Comparison of ENCODE assay signal across 11 cellular contexts in the genomic region with DNA sequence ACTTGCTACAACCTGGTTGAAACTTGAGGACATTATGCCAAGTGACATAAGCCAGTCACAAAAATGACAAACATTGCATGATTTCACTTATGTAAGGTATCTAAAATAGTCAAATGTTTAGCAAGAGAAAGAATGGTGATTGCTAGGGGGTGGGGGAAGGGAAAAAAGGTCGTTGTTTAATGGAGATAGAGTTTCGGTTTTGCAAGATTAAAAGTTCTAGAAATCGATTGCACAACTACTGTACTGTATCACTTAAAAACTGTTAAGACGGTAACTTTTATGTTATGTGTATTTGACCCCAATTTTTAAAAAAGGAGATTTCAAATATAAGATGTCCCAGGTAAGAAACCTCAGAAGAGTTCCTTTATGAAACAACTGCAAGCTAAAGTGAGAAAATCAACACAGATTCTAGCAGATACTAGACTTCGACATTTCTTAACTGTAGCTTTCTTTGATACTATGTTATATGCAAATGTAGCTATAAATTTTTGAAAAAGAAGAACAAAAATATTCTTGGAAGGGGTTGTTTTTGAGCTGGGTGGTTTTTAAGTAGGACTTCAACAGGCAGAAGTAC. TPM values are rescaled to one million over a fixed set of nuclear protein-coding genes. Genes with fewer than 3 reads are reported as not detected.
DNase-seq lines count a peak whose midpoint lies in the region; ATAC-seq and TF ChIP-seq lines count a peak whose summit lies in the region.
"Had no signal": no experiment of that assay in that cellular context is flagged by ENCODE, and none has a peak within 500 bp of the region (broad histone marks: within the 10 kb centered on the region; RNA-seq: fewer than 3 reads in every experiment).

No MANE protein-coding gene starts in this region.

- no peaks in the 10 kb centered on the region for H3K9me3 Mint-ChIP-seq in CD4-positive, CD25-positive, alpha-beta regulatory T cell
- H3K9me3 Mint-ChIP-seq in GM23338, result no peaks in the 10 kb centered on the region
- H3K9me3 Mint-ChIP-seq: IgD-negative memory B cell had no signal

- no peaks in the 10 kb centered on the region for H3K79me2 ChIP-seq in GM23338 (replicated peaks; ENCODE audit: insufficient read depth)

- no peak for TF ChIP-seq POLR2A in esophagus squamous epithelium (IDR thresholded peaks at IDR 0.05)
- no peak for TF ChIP-seq POLR2A in esophagus muscularis mucosa (IDR thresholded peaks at IDR 0.05; ENCODE audit: low read depth)

- peak overlapping the region; percentile 69 to 95 (median 80) for H3K4me3 Mint-ChIP-seq in CD4-positive, CD25-positive, alpha-beta regulatory T cell
- no peak overlapping the region; the same call in 2 of the 3 replicates for H3K4me3 Mint-ChIP-seq in GM23338

- H4K20me1 ChIP-seq in GM23338 (replicated peaks; ENCODE audit: insufficient read depth), result no peaks in the 10 kb centered on the region

- no peaks in the 10 kb centered on the region for H3K9me2 ChIP-seq in GM23338 (ENCODE audit: insufficient read depth)

- H3K4me1 Mint-ChIP-seq in CD4-positive, CD25-positive, alpha-beta regulatory T cell, result peaks cover 6 to 74% (median 38%) of the 10 kb centered on the region in 4 donors
- H3K4me1 Mint-ChIP-seq in GM23338, result peaks cover 26% of the 10 kb centered on the region

- H3K9me3 ChIP-seq in CD4-positive, CD25-positive, alpha-beta regulatory T cell (ENCODE audit: control insufficient read depth in 2 of 2, low read length in 2 of 2), result no peaks in the 10 kb centered on the region
- H3K9me3 ChIP-seq in esophagus squamous epithelium (no peaks in the 10 kb centered on the region), esophagus muscularis mucosa (no peaks in the 10 kb centered on the region)

- intact Hi-C loops in esophagus squamous epithelium (cut with DNase I) (no loop called here), esophagus muscularis mucosa (cut with DNase I) (no loop called here)

- H3K36me3 ChIP-seq in CD4-positive, CD25-positive, alpha-beta regulatory T cell (ENCODE audit: control insufficient read depth, insufficient read depth, low read length), result no peaks in the 10 kb centered on the region
- H3K36me3 ChIP-seq in GM23338 (ENCODE audit: insufficient read depth) (no peaks in the 10 kb centered on the region), esophagus squamous epithelium (no peaks in the 10 kb centered on the region), esophagus muscularis mucosa (no peaks in the 10 kb centered on the region)

- WGBS in esophagus squamous epithelium, 2 donors, result 24 to 40% methylated on average over 5 of the region's 5 CpGs
- WGBS in esophagus muscularis mucosa, result 60% methylated on average over 5 of the region's 5 CpGs

- peak overlapping the region; percentile 81 to 97 (median 88) for H3K27ac Mint-ChIP-seq in CD4-positive, CD25-positive, alpha-beta regulatory T cell
- no peak overlapping the region for H3K27ac Mint-ChIP-seq in GM23338
- H3K27ac Mint-ChIP-seq: IgD-negative memory B cell had no signal

- H3K27me3 Mint-ChIP-seq in CD4-positive, CD25-positive, alpha-beta regulatory T cell, result no peaks in the 10 kb centered on the region
- H3K27me3 Mint-ChIP-seq in GM23338 (ENCODE audit: insufficient read depth, low read depth, poor library complexity), result peaks cover 12% of the 10 kb centered on the region

- no peaks in the 10 kb centered on the region for H3K27me3 ChIP-seq in CD4-positive, CD25-positive, alpha-beta regulatory T cell (ENCODE audit: control insufficient read depth, insufficient read depth, low read length)
- H3K27me3 ChIP-seq in GM23338 (ENCODE audit: insufficient read depth) (no peaks in the 10 kb centered on the region), esophagus squamous epithelium (no peaks in the 10 kb centered on the region), esophagus muscularis mucosa (peaks cover 0 to 6% (median 0%) of the 10 kb centered on the region in 4 donors)

- peaks cover 58% of the 10 kb centered on the region for H3K4me1 ChIP-seq in CD4-positive, CD25-positive, alpha-beta regulatory T cell (ENCODE audit: control insufficient read depth, insufficient read depth, low read length, poor library complexity, severe bottlenecking)
- peaks cover 16% of the 10 kb centered on the region for H3K4me1 ChIP-seq in GM23338 (ENCODE audit: insufficient read depth)
- peaks cover 4 to 26% (median 9%) of the 10 kb centered on the region in 3 donors for H3K4me1 ChIP-seq in esophagus squamous epithelium
- peaks cover 0 to 14% (median 9%) of the 10 kb centered on the region in 4 donors for H3K4me1 ChIP-seq in esophagus muscularis mucosa

- no peaks in the 10 kb centered on the region for H3F3A ChIP-seq in GM23338 (replicated peaks; ENCODE audit: low read depth)

- no peaks in the 10 kb centered on the region for H3K36me3 Mint-ChIP-seq in CD4-positive, CD25-positive, alpha-beta regulatory T cell
- H3K36me3 Mint-ChIP-seq in GM23338 (ENCODE audit: low read depth), result no peaks in the 10 kb centered on the region

- H3K4me3 ChIP-seq in CD4-positive, CD25-positive, alpha-beta regulatory T cell (ENCODE audit: low read depth, low read length), result peak overlapping the region; percentile 82
- H3K4me3 ChIP-seq in GM23338 (no peak overlapping the region), esophagus squamous epithelium (peak overlapping the region in 1 of 4 donors; percentile 6), esophagus muscularis mucosa (no peak overlapping the region)
- H3K4me3 ChIP-seq: PC-9 had no signal

- no peak for TF ChIP-seq EP300 in esophagus muscularis mucosa (IDR thresholded peaks at IDR 0.05)

- peak overlapping the region; percentile 97; the same call in 1 of the 2 replicates for H2AFZ ChIP-seq in GM23338
- H2AFZ ChIP-seq: PC-9 had no signal

- peak overlapping the region; percentile 75 for H3K27ac ChIP-seq in CD4-positive, CD25-positive, alpha-beta regulatory T cell (ENCODE audit: insufficient read depth, low read length, poor library complexity, severe bottlenecking)
- no peak overlapping the region for H3K27ac ChIP-seq in GM23338 (ENCODE audit: low read depth)
- H3K27ac ChIP-seq in esophagus squamous epithelium, result peak overlapping the region; percentile 69 to 71 (median 70)
- H3K27ac ChIP-seq in esophagus muscularis mucosa (replicated peaks in 1 of 4), result no peak overlapping the region
- H3K27ac ChIP-seq: PC-9 had no signal

- ATAC-seq in CD4-positive, CD25-positive, alpha-beta regulatory T cell (ENCODE audit: low read depth in 2 of 2), result peak; percentile 38 to 55
- ATAC-seq in GM23338 (no peak), GM21576 (IDR thresholded peaks at IDR 0.05; ENCODE audit: unreplicated experiment) (no peak), HG02885 (IDR thresholded peaks at IDR 0.05; ENCODE audit: poor library complexity, unreplicated experiment) (no peak)

- DNase-seq in CD4-positive, CD25-positive, alpha-beta regulatory T cell, result peak in 2 of 3 donors; percentile 32 to 80
- DNase-seq in GM23338 (ENCODE audit: low spot score), result no peak
- peak; percentile 32 for DNase-seq in SKM-1 (lab: John Stamatoyannopoulos, UW; ENCODE audit: unreplicated experiment)
- DNase-seq in esophagus squamous epithelium (lab: John Stamatoyannopoulos, UW), result no peak
- DNase-seq in esophagus muscularis mucosa (ENCODE audit: extremely low spot score), result no peak
- DNase-seq: NCI-H2029, PC-9, T1000 had no signal

- TF ChIP-seq CTCF in GM23338 (conservative IDR thresholded peaks at IDR 0.05; ENCODE audit: low read depth in 2 of 2), result no peak
- no peak for TF ChIP-seq CTCF in esophagus squamous epithelium (IDR thresholded peaks at IDR 0.05)
- no peak for TF ChIP-seq CTCF in esophagus muscularis mucosa (IDR thresholded peaks at IDR 0.05)

- H3K4me2 ChIP-seq in GM23338, result peak overlapping the region; percentile 65
- H3K4me2 ChIP-seq: PC-9 had no signal

TF ChIP-seq in GM23338, 12 proteins besides CTCF, POLR2A, EP300 and RAD21:
- TF ChIP-seq, protein P1, sequence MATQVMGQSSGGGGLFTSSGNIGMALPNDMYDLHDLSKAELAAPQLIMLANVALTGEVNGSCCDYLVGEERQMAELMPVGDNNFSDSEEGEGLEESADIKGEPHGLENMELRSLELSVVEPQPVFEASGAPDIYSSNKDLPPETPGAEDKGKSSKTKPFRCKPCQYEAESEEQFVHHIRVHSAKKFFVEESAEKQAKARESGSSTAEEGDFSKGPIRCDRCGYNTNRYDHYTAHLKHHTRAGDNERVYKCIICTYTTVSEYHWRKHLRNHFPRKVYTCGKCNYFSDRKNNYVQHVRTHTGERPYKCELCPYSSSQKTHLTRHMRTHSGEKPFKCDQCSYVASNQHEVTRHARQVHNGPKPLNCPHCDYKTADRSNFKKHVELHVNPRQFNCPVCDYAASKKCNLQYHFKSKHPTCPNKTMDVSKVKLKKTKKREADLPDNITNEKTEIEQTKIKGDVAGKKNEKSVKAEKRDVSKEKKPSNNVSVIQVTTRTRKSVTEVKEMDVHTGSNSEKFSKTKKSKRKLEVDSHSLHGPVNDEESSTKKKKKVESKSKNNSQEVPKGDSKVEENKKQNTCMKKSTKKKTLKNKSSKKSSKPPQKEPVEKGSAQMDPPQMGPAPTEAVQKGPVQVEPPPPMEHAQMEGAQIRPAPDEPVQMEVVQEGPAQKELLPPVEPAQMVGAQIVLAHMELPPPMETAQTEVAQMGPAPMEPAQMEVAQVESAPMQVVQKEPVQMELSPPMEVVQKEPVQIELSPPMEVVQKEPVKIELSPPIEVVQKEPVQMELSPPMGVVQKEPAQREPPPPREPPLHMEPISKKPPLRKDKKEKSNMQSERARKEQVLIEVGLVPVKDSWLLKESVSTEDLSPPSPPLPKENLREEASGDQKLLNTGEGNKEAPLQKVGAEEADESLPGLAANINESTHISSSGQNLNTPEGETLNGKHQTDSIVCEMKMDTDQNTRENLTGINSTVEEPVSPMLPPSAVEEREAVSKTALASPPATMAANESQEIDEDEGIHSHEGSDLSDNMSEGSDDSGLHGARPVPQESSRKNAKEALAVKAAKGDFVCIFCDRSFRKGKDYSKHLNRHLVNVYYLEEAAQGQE (IDR thresholded peaks at IDR 0.05; ENCODE audit: unreplicated experiment), result no peak
- TF ChIP-seq STAT1 (IDR thresholded peaks at IDR 0.05; ENCODE audit: unreplicated experiment), result no peak
- TF ChIP-seq CREB1 (CRISPR knock-in tag; IDR thresholded peaks at IDR 0.05; ENCODE audit: low read depth), result no peak

RNA-seq across cellular contexts. Expression of a gene that starts 5.9 kb away (rescaled TPM):
- total RNA-seq in CD4-positive, CD25-positive, alpha-beta regulatory T cell, result 15.3 TPM
- polyA plus RNA-seq in CD4-positive, CD25-positive, alpha-beta regulatory T cell, result 10 to 100 TPM; 25.4 to 36.5 (median 32.1) TPM
- not detected in 2 replicates for total RNA-seq in GM23338 (2014; rRNA removed; shearing (Covaris generic))
- polyA plus RNA-seq in GM23338 (2016; fragmentation: Nextera tagmentation; extraction: Ambion mirVana), result not detected in 2 replicates
- total RNA-seq in esophagus squamous epithelium, result 1 to 10 TPM in 2 of 4 donors, under 1 TPM in 2; 0.64 to 6.1 (median 2.7) TPM
- total RNA-seq in esophagus muscularis mucosa, result 10 to 100 TPM in 3 of 4 donors, 1 to 10 TPM in 1; 6.6 to 16.1 (median 12.9) TPM
- polyA plus RNA-seq: IgD-negative memory B cell had no signal

Comparison
In these comparisons a context has a peak if more than half of its experiments do, and no peak if none do; other contexts are left out.
1. ATAC-seq: peak in CD4-positive, CD25-positive, alpha-beta regulatory T cell (2 of 2); none in GM23338 (single experiment), GM21576 (single experiment) and HG02885 (single experiment).
2. DNase-seq: peak in CD4-positive, CD25-positive, alpha-beta regulatory T cell (2 of 3) and SKM-1 (single experiment); none in GM23338 (single experiment), esophagus squamous epithelium (single experiment) and esophagus muscularis mucosa (single experiment).
3. H3K27ac ChIP-seq: peak in CD4-positive, CD25-positive, alpha-beta regulatory T cell (single experiment) and esophagus squamous epithelium (4 of 4); none in GM23338 (single experiment) and esophagus muscularis mucosa (0 of 4).